Comparison of ENCODE assay signal across 8 cellular contexts in the genomic region with DNA sequence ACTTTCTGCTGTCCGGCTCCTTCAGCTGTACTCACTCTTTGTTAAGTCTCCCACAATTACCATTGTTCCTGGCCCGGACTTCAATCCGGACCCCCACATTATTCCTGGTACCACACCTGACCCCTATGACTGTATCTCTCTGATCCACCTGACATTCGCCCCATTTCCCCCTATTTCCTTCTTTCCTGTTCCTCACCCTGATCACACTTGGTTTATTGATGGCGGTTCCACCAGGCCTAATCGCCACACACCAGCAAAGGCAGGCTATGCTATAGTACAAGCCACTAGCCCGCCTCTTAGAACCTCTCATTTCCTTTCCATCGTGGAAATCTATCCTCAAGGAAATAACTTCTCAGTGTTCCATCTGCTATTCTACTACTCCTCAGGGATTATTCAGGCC. TPM values are rescaled to one million over a fixed set of nuclear protein-coding genes. Genes with fewer than 3 reads are reported as not detected.
"Had no signal": no experiment of that assay in that cellular context is flagged by ENCODE, and none has a peak within 500 bp of the region (broad histone marks: within the 10 kb centered on the region; RNA-seq: fewer than 3 reads in every experiment).

No MANE protein-coding gene starts in this region.

RNA-seq across cellular contexts. Expression of a gene that starts 24.3 kb away (rescaled TPM):
- total RNA-seq: LHCN-M2, MCF 10A, NCI-H460, OCI-LY7, Peyer's patch, Right ventricle myocardium superior, SJSA1 had no signal
- polyA plus RNA-seq: SK-N-SH had no signal

RNA-seq across cellular contexts. Expression of a gene that starts 49.7 kb away (rescaled TPM):
- total RNA-seq: LHCN-M2, NCI-H460, OCI-LY7, Peyer's patch, Right ventricle myocardium superior, SJSA1 had no signal
- polyA plus RNA-seq: SK-N-SH had no signal
